ENCODE assay signal across 8 cellular contexts in the genomic region with DNA sequence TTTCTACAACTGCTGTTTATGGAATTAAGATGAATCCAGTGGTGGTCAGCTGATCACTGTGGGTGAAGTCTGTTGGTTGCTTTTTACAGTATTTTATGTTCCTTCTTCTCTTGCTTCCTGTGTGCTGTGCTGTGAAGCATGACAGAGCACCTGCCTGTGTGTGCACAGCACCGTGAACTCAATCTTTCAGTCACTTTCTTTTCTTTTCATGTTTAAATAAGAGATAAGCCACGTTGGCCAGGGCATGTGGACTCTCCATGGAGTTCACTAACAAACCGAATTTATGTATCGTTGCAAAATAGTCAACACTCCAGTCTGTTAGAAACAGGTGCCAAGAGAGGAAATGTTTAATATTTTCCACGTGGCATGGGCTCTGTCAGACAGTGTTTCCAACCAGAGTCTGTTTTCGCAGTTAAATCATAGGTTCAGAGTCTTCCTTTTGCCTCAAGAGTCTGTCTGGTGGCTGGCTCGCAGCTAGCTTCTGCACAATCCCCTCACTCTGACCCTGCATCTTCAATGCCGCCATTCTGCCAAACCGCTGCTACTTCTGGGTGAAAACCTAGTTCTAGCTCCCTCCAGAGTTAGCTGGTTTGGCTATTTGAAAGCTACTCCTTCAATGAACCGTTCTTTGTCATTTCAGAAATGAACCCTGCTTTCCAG.
DNase-seq lines count a peak whose midpoint lies in the region; ATAC-seq and TF ChIP-seq lines count a peak whose summit lies in the region.

No MANE protein-coding gene starts in this region.

- no peaks in the 10 kb centered on the region for H3K27me3 ChIP-seq in H9 (ENCODE audit: insufficient read depth, low read length)
- no peaks in the 10 kb centered on the region for H3K27me3 ChIP-seq in WERI-Rb-1 (ENCODE audit: insufficient read depth, low read depth, severe bottlenecking)

- no peak overlapping the region for H4K5ac ChIP-seq in H9 (ENCODE audit: insufficient read length, low read depth, low read length)

- H3K23ac ChIP-seq in H9 (ENCODE audit: insufficient read length, low read depth, low read length): no peak overlapping the region

- TF ChIP-seq CTCF in H9 (conservative IDR thresholded peaks at IDR 0.05) (no peak), WERI-Rb-1 (IDR thresholded peaks at IDR 0.05; ENCODE audit: low read depth, low read length) (no peak)

- no peak overlapping the region for H3K9ac ChIP-seq in H9 (ENCODE audit: extremely low read depth, insufficient read length, low read length)

- no peak overlapping the region for H2BK20ac ChIP-seq in H9 (ENCODE audit: low read depth, low read length, poor library complexity, severe bottlenecking)

- H3K23me2 ChIP-seq in H9 (ENCODE audit: insufficient read length, low read depth, low read length, poor library complexity, severe bottlenecking): no peaks in the 10 kb centered on the region

- no peak overlapping the region for H3K4ac ChIP-seq in H9 (ENCODE audit: low read depth, low read length)

- H3K4me3 ChIP-seq in WERI-Rb-1 (ENCODE audit: low read depth, low read length): no peak overlapping the region

- H4K8ac ChIP-seq in H9 (replicated peaks; ENCODE audit: insufficient read length, low read depth, low read length): no peak overlapping the region

- H3K4me1 ChIP-seq in H9 (ENCODE audit: insufficient read depth, low read length): peaks cover 4% of the 10 kb centered on the region; the same call in 1 of the 2 replicates

- no peak overlapping the region for H3K56ac ChIP-seq in H9 (ENCODE audit: insufficient read length, low read depth, low read length)

- no peak overlapping the region for H2BK12ac ChIP-seq in H9 (ENCODE audit: insufficient read length, low read depth, low read length)

- H2AK5ac ChIP-seq in H9 (ENCODE audit: insufficient read length, low read length): no peak overlapping the region

- no peak overlapping the region for H4K91ac ChIP-seq in H9 (ENCODE audit: insufficient read length, low read depth, low read length)

- in situ Hi-C loops in Caki2 (cut with HindIII; ENCODE audit: low pct_unique_long_range_greater_than_20kb, low sequenced_read_pairs): no loop called here

- H2BK5ac ChIP-seq in H9 (ENCODE audit: insufficient read length, low read length): no peak overlapping the region

- no peak overlapping the region for H3K4me3 Mint-ChIP-seq in H9

- DNase-seq in Caki2 (ENCODE audit: low read depth): peak; percentile 79
- DNase-seq in SHP77 treated with DMSO at 0.1 percent for 48 hours (lab: John Stamatoyannopoulos, UW): peak; percentile 92
- no peak for DNase-seq in H9
- no peak for DNase-seq in activated CD4-positive, alpha-beta T cell treated with anti-CD3 and anti-CD28 coated beads for 1 hour
- no peak for DNase-seq in SIG-M5 treated with dmso at 0.1 percent for 504 hours (lab: John Stamatoyannopoulos, UW; ENCODE audit: unreplicated experiment)
- no peak for DNase-seq in WERI-Rb-1

- no peak overlapping the region for H3K14ac ChIP-seq in H9 (ENCODE audit: insufficient read depth, low read length)

- WGBS in H9 (ENCODE audit: extremely low coverage, insufficient read length, low lambda C conversion rate): no CpG with 5 or more reads among the region's 10 CpGs

- no peak overlapping the region for H2BK120ac ChIP-seq in H9 (ENCODE audit: low read depth, low read length, poor library complexity, severe bottlenecking)

- H3K9me3 ChIP-seq in H9 (ENCODE audit: control insufficient read depth, low read depth, low read length) (peaks cover 16% of the 10 kb centered on the region), WERI-Rb-1 (ENCODE audit: severe bottlenecking) (no peaks in the 10 kb centered on the region)

- H3K4me2 ChIP-seq in H9 (ENCODE audit: insufficient read depth, insufficient read length, low read length): no peak overlapping the region

- ATAC-seq in GM19468 (IDR thresholded peaks at IDR 0.05; ENCODE audit: extremely low read depth, unreplicated experiment) (peak; percentile 95), HG03460 (IDR thresholded peaks at IDR 0.05; ENCODE audit: unreplicated experiment) (peak; percentile 97)

- no peak overlapping the region for H2BK15ac ChIP-seq in H9 (ENCODE audit: low read depth, low read length)

- no peak overlapping the region for H3T11ph ChIP-seq in H9 (ENCODE audit: low read length)

- no peaks in the 10 kb centered on the region for H3K79me1 ChIP-seq in H9 (ENCODE audit: insufficient read depth, low read depth, low read length, poor library complexity, severe bottlenecking)

- H3K36me3 ChIP-seq in WERI-Rb-1: no peaks in the 10 kb centered on the region

- H4K20me1 ChIP-seq in H9 (ENCODE audit: control insufficient read depth, insufficient read depth, insufficient read length): no peaks in the 10 kb centered on the region

- peaks cover 22 to 24% of the 10 kb centered on the region in 2 experiments for H3K4me1 Mint-ChIP-seq in H9

- no peaks in the 10 kb centered on the region; the same call in 1 of the 2 replicates for H3K27me3 Mint-ChIP-seq in H9 (ENCODE audit: low read depth)

- H3K36me3 Mint-ChIP-seq in H9 (ENCODE audit: insufficient read depth in 1 of 3, low read depth in 3 of 3): peaks cover 10 to 33% (median 21%) of the 10 kb centered on the region in 3 experiments

- H2AFZ ChIP-seq in H9 (ENCODE audit: low read length): no peak overlapping the region

- peak overlapping the region in 1 of 3 experiments; percentile 3; a peak in 1 of 7 replicates for H3K27ac Mint-ChIP-seq in H9

- H3K18ac ChIP-seq in H9 (ENCODE audit: insufficient read length, low read depth, low read length): no peak overlapping the region

- H3K9me3 Mint-ChIP-seq in H9: peaks cover 27 to 37% of the 10 kb centered on the region in 2 experiments

- H3K27ac ChIP-seq in H9 (ENCODE audit: insufficient read length, low read depth, low read length) (no peak overlapping the region), WERI-Rb-1 (no peak overlapping the region)

- H3K79me2 ChIP-seq in H9 (ENCODE audit: insufficient read depth, low read length): no peaks in the 10 kb centered on the region

Comparison
In these comparisons a context has a peak if more than half of its experiments do, and no peak if none do; other contexts are left out.
1. DNase-seq: peak in Caki2 (single experiment) and SHP77 treated with DMSO at 0.1 percent for 48 hours (single experiment); none in H9 (single experiment), activated CD4-positive, alpha-beta T cell treated with anti-CD3 and anti-CD28 coated beads for 1 hour (single experiment), SIG-M5 treated with dmso at 0.1 percent for 504 hours (single experiment) and WERI-Rb-1 (single experiment).